ENCODE assay signal across 22 cellular contexts in genomic region chr4:30815685-30816084, GRCh38.
"Had no signal": no experiment of that assay in that cellular context is flagged by ENCODE, and none has a peak within 500 bp of the region (broad histone marks: within the 10 kb centered on the region; RNA-seq: fewer than 3 reads in every experiment).

No MANE protein-coding gene starts in this region.

- H3K36me3 ChIP-seq: MG63, SJSA1 had no signal

- H3K27ac Mint-ChIP-seq: T-cell had no signal

- H3K27ac ChIP-seq: SJSA1, SK-N-MC had no signal

- H3K4me1 ChIP-seq: SJSA1 had no signal

- DNase-seq: IMR-90, Karpas-422, KG1, MG63, NCI-H1092 treated with DMSO at 0.1 percent for 48 hours, NCI-H1436, NCI-H187, NCI-H2029, NCI-H2081 treated with DMSO at 0.1 percent for 48 hours, NCI-H2171, NCI-H226, NCI-H446, NCI-H510A, NCI-H524 treated with DMSO at 0.1 percent for 48 hours, NCI-H69, NCI-H774, Right ventricle myocardium superior, RPMI8226, SIG-M5, T-cell had no signal

- H3K9me3 ChIP-seq: MG63, SJSA1 had no signal

- H3K4me3 ChIP-seq: MG63, SJSA1, SK-N-MC had no signal

- ATAC-seq: T-cell had no signal

- H3K4me1 Mint-ChIP-seq: T-cell had no signal

- H3K4me3 Mint-ChIP-seq: T-cell had no signal

- H3K27me3 Mint-ChIP-seq: T-cell had no signal

- H3K27me3 ChIP-seq: MG63, SJSA1 had no signal

- H3K36me3 Mint-ChIP-seq: T-cell had no signal
